In genomic region chr16:48622456-48623303, GRCh38 we compare ENCODE assay signal across 8 cellular contexts. TPM values are rescaled to one million over a fixed set of nuclear protein-coding genes. Genes with fewer than 3 reads are reported as not detected.
DNase-seq lines count a peak whose midpoint lies in the region; ATAC-seq and TF ChIP-seq lines count a peak whose summit lies in the region.

No MANE protein-coding gene starts in this region.

- POLR2A ChIA-PET in naive thymus-derived CD8-positive, alpha-beta T cell (lab: Charles Lee) = interaction anchor here (0.6 to 4.6 kb wide), 20 partner anchors 8 to 353 kb away, joined by 3 to 123 read pairs (median 4); partner anchors contain the start of genes N4BP1 and SIAH1

- peaks cover 12% of the 10 kb centered on the region for H3K4me1 ChIP-seq in CD4-positive, CD25-positive, alpha-beta regulatory T cell (ENCODE audit: control insufficient read depth, insufficient read depth, low read length, poor library complexity, severe bottlenecking)

- no peaks in the 10 kb centered on the region for H3K36me3 Mint-ChIP-seq in CD4-positive, CD25-positive, alpha-beta regulatory T cell
- no peaks in the 10 kb centered on the region for H3K36me3 Mint-ChIP-seq in naive thymus-derived CD8-positive, alpha-beta T cell

- H3K9me3 ChIP-seq in CD4-positive, CD25-positive, alpha-beta regulatory T cell (ENCODE audit: control insufficient read depth in 2 of 2, low read length in 2 of 2) = no peaks in the 10 kb centered on the region

- H3K27ac ChIP-seq in CD4-positive, CD25-positive, alpha-beta regulatory T cell (ENCODE audit: insufficient read depth, low read length, poor library complexity, severe bottlenecking) = no peak overlapping the region

- H3K27ac Mint-ChIP-seq in CD4-positive, CD25-positive, alpha-beta regulatory T cell = peak overlapping the region; percentile 33 to 83 (median 76)
- H3K27ac Mint-ChIP-seq in naive thymus-derived CD8-positive, alpha-beta T cell = peak overlapping the region; percentile 63 to 97 (median 92)

- DNase-seq in CD4-positive, CD25-positive, alpha-beta regulatory T cell = no peak
- DNase-seq in cardiac fibroblast (ENCODE audit: low read depth in 2 of 2) (no peak), CD1c-positive myeloid dendritic cell (ENCODE audit: extremely low spot score) (no peak), DMS114 treated with DMSO at 0.1 percent for 48 hours (lab: John Stamatoyannopoulos, UW; ENCODE audit: unreplicated experiment) (no peak), NCI-H2171 treated with DMSO at 0.1 percent for 48 hours (lab: John Stamatoyannopoulos, UW) (no peak), NCI-H1436 treated with DMSO at 0.1 percent for 48 hours (lab: John Stamatoyannopoulos, UW) (no peak)
- DNase-seq in naive thymus-derived CD8-positive, alpha-beta T cell = no peak

- H3K27me3 Mint-ChIP-seq in CD4-positive, CD25-positive, alpha-beta regulatory T cell = no peaks in the 10 kb centered on the region
- no peaks in the 10 kb centered on the region for H3K27me3 Mint-ChIP-seq in naive thymus-derived CD8-positive, alpha-beta T cell

- H3K36me3 ChIP-seq in CD4-positive, CD25-positive, alpha-beta regulatory T cell (ENCODE audit: control insufficient read depth, insufficient read depth, low read length) = no peaks in the 10 kb centered on the region

- no peak for TF ChIP-seq CTCF in cardiac fibroblast (IDR thresholded peaks at IDR 0.05; ENCODE audit: low read depth, low read length)

- H3K4me3 Mint-ChIP-seq in CD4-positive, CD25-positive, alpha-beta regulatory T cell = peak overlapping the region; percentile 66 to 84 (median 82)
- H3K4me3 Mint-ChIP-seq in naive thymus-derived CD8-positive, alpha-beta T cell = peak overlapping the region; percentile 71 to 90 (median 86)

- peak overlapping the region; percentile 45 for H3K4me3 ChIP-seq in CD4-positive, CD25-positive, alpha-beta regulatory T cell (ENCODE audit: low read depth, low read length)
- H3K4me3 ChIP-seq in cardiac fibroblast (replicated peaks in 1 of 2; ENCODE audit: low read depth in 2 of 2, low read length in 2 of 2) = peak overlapping the region; percentile 26 to 42

- no peaks in the 10 kb centered on the region for H3K27me3 ChIP-seq in CD4-positive, CD25-positive, alpha-beta regulatory T cell (ENCODE audit: control insufficient read depth, insufficient read depth, low read length)

- H3K4me1 Mint-ChIP-seq in CD4-positive, CD25-positive, alpha-beta regulatory T cell = peaks cover 0 to 32% (median 7%) of the 10 kb centered on the region in 4 donors
- peaks cover 18 to 49% (median 32%) of the 10 kb centered on the region in 4 donors for H3K4me1 Mint-ChIP-seq in naive thymus-derived CD8-positive, alpha-beta T cell

- H3K9me3 Mint-ChIP-seq in CD4-positive, CD25-positive, alpha-beta regulatory T cell = no peaks in the 10 kb centered on the region
- no peaks in the 10 kb centered on the region for H3K9me3 Mint-ChIP-seq in naive thymus-derived CD8-positive, alpha-beta T cell

- no peak for ATAC-seq in CD4-positive, CD25-positive, alpha-beta regulatory T cell (ENCODE audit: low read depth in 2 of 2)
- peak; percentile 21 for ATAC-seq in HG03045 (IDR thresholded peaks at IDR 0.05; ENCODE audit: unreplicated experiment)
- ATAC-seq in naive thymus-derived CD8-positive, alpha-beta T cell = peak in 1 of 2 donors; percentile 14

RNA-seq across cellular contexts. Expression of gene N4BP1, which starts 12.7 kb away (rescaled TPM):
- total RNA-seq in CD4-positive, CD25-positive, alpha-beta regulatory T cell = 125 TPM
- 10 to 100 TPM; 28.8 to 44.8 (median 38.9) TPM for polyA plus RNA-seq in CD4-positive, CD25-positive, alpha-beta regulatory T cell
- total RNA-seq in naive thymus-derived CD8-positive, alpha-beta T cell = 10 to 100 TPM; 79.2 to 85.1 TPM
- 10 to 100 TPM; 20.1 to 48.4 (median 31.9) TPM for polyA plus RNA-seq in naive thymus-derived CD8-positive, alpha-beta T cell
